1 cellular context compared by ENCODE assay signal in genomic region chr11:45157247-45158209, GRCh38.
TF ChIP-seq lines count a peak whose summit lies in the region.

No MANE protein-coding gene starts in this region.

TF ChIP-seq in H1, 55 proteins besides CTCF, POLR2A, EP300 and RAD21:
- no peak for TF ChIP-seq ATF3 (IDR thresholded peaks at IDR 0.05; ENCODE audit: insufficient read depth, low read depth, low read length)
- no peak for TF ChIP-seq YY1 (IDR thresholded peaks at IDR 0.05; ENCODE audit: low read depth, low read length)
- TF ChIP-seq KDM1A (IDR thresholded peaks at IDR 0.05; ENCODE audit: borderline replicate concordance, low read length) = no peak
- TF ChIP-seq RFX5 (IDR thresholded peaks at IDR 0.05; ENCODE audit: borderline replicate concordance, low read depth, low read length) = no peak
- no peak for TF ChIP-seq RXRA (IDR thresholded peaks at IDR 0.05; ENCODE audit: insufficient read depth, low read depth, low read length)
- no peak for TF ChIP-seq TEAD4 (IDR thresholded peaks at IDR 0.05; ENCODE audit: low read depth, low read length)
- no peak for TF ChIP-seq NRF1 (IDR thresholded peaks at IDR 0.05; ENCODE audit: low read depth, low read length)
- TF ChIP-seq CHD2 (IDR thresholded peaks at IDR 0.05; ENCODE audit: low read length) = no peak
- TF ChIP-seq E2F6 (IDR thresholded peaks at IDR 0.05) = no peak
- no peak for TF ChIP-seq POU5F1 (IDR thresholded peaks at IDR 0.05; ENCODE audit: low read depth, low read length)
- TF ChIP-seq KDM5A (IDR thresholded peaks at IDR 0.05; ENCODE audit: low read length) = no peak
- TF ChIP-seq SIRT6 (IDR thresholded peaks at IDR 0.05; ENCODE audit: low read length) = no peak
- TF ChIP-seq BACH1 (IDR thresholded peaks at IDR 0.05; ENCODE audit: low read length) = no peak
TF ChIP-seq in H1: peak in this region for 0.
